8 cellular contexts compared by ENCODE assay signal in the genomic region with DNA sequence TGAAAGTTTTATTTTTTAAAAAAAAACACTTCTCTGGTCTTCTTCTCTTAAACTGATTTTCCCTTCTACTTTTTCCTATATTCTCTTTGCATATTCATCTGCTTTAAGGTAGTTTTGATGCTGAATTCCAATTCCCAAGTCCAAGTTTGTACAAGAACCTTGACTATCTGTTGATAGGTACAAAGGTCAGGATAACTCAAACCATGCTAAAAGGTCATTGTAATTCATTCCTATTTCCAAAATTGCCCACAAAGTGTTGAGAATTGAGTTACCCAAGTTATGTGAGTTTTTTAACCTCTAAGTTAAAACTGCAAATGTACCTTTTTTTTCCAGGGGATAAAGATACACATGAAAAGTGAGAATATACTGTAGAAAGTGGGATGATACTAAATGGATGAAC.
"Had no signal": no experiment of that assay in that cellular context is flagged by ENCODE, and none has a peak within 500 bp of the region (broad histone marks: within the 10 kb centered on the region; RNA-seq: fewer than 3 reads in every experiment).

No MANE protein-coding gene starts in this region.

- H3K4me3 ChIP-seq: GM23338 had no signal

- H2AFZ ChIP-seq: GM23338 had no signal

- DNase-seq: H9, HCEC 1CT, KBM-7 had no signal

- FAIRE-seq: H1, H54, HTR-8/SVneo had no signal

- ATAC-seq: GM23338 had no signal

- H3K4me2 ChIP-seq: GM23338, KMS-11 had no signal

- H3K27ac ChIP-seq: KMS-11 had no signal

- H3K9ac ChIP-seq: KMS-11 had no signal
